9 cellular contexts compared by ENCODE assay signal in genomic region chr5:72557576-72558336, GRCh38. TPM values are rescaled to one million over a fixed set of nuclear protein-coding genes. Genes with fewer than 3 reads are reported as not detected.
DNase-seq lines count a peak whose midpoint lies in the region; ATAC-seq and TF ChIP-seq lines count a peak whose summit lies in the region.
"Had no signal": no experiment of that assay in that cellular context is flagged by ENCODE, and none has a peak within 500 bp of the region (broad histone marks: within the 10 kb centered on the region; RNA-seq: fewer than 3 reads in every experiment).

No MANE protein-coding gene starts in this region.

- POLR2A ChIA-PET in Caco-2 (lab: Charles Lee): no interaction called here
- POLR2A ChIA-PET in WTC11 (lab: Charles Lee): no interaction called here

- CTCF ChIA-PET in Caco-2 (lab: Charles Lee) (no interaction called here), WTC11 (lab: Charles Lee) (interaction anchor here (1.2 to 1.6 kb wide), 3 partner anchors 191 to 260 kb away, joined by 3 to 6 read pairs (median 3); no protein-coding TSS in a partner anchor)

- H3K4me2 ChIP-seq in skeletal muscle satellite cell (ENCODE audit: low read length): peak overlapping the region; percentile 85

- no peak for DNase-seq in Caco-2
- no peak for DNase-seq in WTC11 (ENCODE audit: low spot score)
- peak; percentile 14 for DNase-seq in left kidney (ENCODE audit: low read depth, low spot score)
- no peak for DNase-seq in occipital lobe (lab: John Stamatoyannopoulos, UW)
- no peak for DNase-seq in NCI-H526 (lab: John Stamatoyannopoulos, UW)
- no peak for DNase-seq in DMS153 treated with DMSO at 0.1 percent for 48 hours (lab: John Stamatoyannopoulos, UW; ENCODE audit: unreplicated experiment)
- DNase-seq: central memory CD4-positive, alpha-beta T cell had no signal

- peak overlapping the region; percentile 83 for H3K9ac ChIP-seq in skeletal muscle satellite cell (ENCODE audit: low read depth, low read length)

- H3K4me3 Mint-ChIP-seq in Caco-2 (ENCODE audit: unreplicated experiment) (peak overlapping the region; percentile 80), WTC11 (peak overlapping the region; percentile 73; the same call in 1 of the 2 replicates)

- no peaks in the 10 kb centered on the region for H3K9me3 Mint-ChIP-seq in Caco-2 (ENCODE audit: unreplicated experiment)
- H3K9me3 Mint-ChIP-seq in WTC11: peaks cover 3% of the 10 kb centered on the region; the same call in 1 of the 2 replicates

- no peak overlapping the region for H3K4me3 ChIP-seq in Caco-2 (ENCODE audit: low read depth, low read length)
- peak overlapping the region; percentile 62 for H3K4me3 ChIP-seq in skeletal muscle satellite cell (ENCODE audit: low read length)

- H3K9me3 ChIP-seq in Caco-2 (no peaks in the 10 kb centered on the region), skeletal muscle satellite cell (replicated peaks; ENCODE audit: low read length) (no peaks in the 10 kb centered on the region)

- H3K4me1 ChIP-seq in Caco-2: no peaks in the 10 kb centered on the region
- peaks cover 45% of the 10 kb centered on the region for H3K4me1 ChIP-seq in skeletal muscle satellite cell (ENCODE audit: control insufficient read depth, insufficient read depth, low read length)

- H3K36me3 ChIP-seq in Caco-2 (ENCODE audit: control insufficient read depth, insufficient read depth, low read length) (no peaks in the 10 kb centered on the region), skeletal muscle satellite cell (ENCODE audit: insufficient read depth, low read length) (no peaks in the 10 kb centered on the region)

- H3K27me3 ChIP-seq in Caco-2 (replicated peaks; ENCODE audit: control insufficient read depth, insufficient read depth, low read length) (no peaks in the 10 kb centered on the region), skeletal muscle satellite cell (ENCODE audit: control insufficient read depth, insufficient read depth, low read length) (no peaks in the 10 kb centered on the region)

- H3K27me3 Mint-ChIP-seq in Caco-2 (ENCODE audit: insufficient read depth, unreplicated experiment) (no peaks in the 10 kb centered on the region), WTC11 (ENCODE audit: low read depth) (no peaks in the 10 kb centered on the region)

- H3K36me3 Mint-ChIP-seq in Caco-2 (ENCODE audit: insufficient read depth, unreplicated experiment) (no peaks in the 10 kb centered on the region), WTC11 (no peaks in the 10 kb centered on the region)

- TF ChIP-seq CTCF in Caco-2 (IDR thresholded peaks at IDR 0.05; ENCODE audit: insufficient read depth in 1 of 2, low read depth in 1 of 2, low read length in 1 of 2, severe bottlenecking in 1 of 2, unreplicated experiment in 1 of 2) (no peak), WTC11 (IDR thresholded peaks at IDR 0.05) (no peak; the same call in 1 of the 2 replicates)

- intact Hi-C loops in Caco-2 (cut with micrococcal nuclease; ENCODE audit: unreplicated experiment): no loop called here

- ATAC-seq in WTC11 (no peak), GM21526 (IDR thresholded peaks at IDR 0.05; ENCODE audit: low FRiP score, unreplicated experiment) (no peak)

- H3K4me1 Mint-ChIP-seq in Caco-2 (ENCODE audit: low read depth, unreplicated experiment): peaks cover 7% of the 10 kb centered on the region
- H3K4me1 Mint-ChIP-seq in WTC11: peaks cover 70% of the 10 kb centered on the region

- BruUV-seq in Caco-2 (replicated peaks; lab: Mats Ljungman, UMichigan): no TSS peak

- H3K27ac Mint-ChIP-seq in Caco-2 (ENCODE audit: unreplicated experiment) (peak overlapping the region; percentile 58), WTC11 (no peak overlapping the region)

TF ChIP-seq in WTC11, 78 proteins besides CTCF, POLR2A, EP300 and RAD21:
- TF ChIP-seq ZNF416 (CRISPR knock-in tag; IDR thresholded peaks at IDR 0.05) (no peak), MYBL2 (CRISPR knock-in tag; IDR thresholded peaks at IDR 0.05) (no peak)

RNA-seq across cellular contexts. Expression of gene ZNF366, which starts 50.5 kb away (rescaled TPM):
- total RNA-seq in Caco-2 (2022): not detected in 2 replicates
- total RNA-seq in WTC11 (2021): not detected in 3 replicates
- under 0.01 TPM in 1 of 2 replicates, not detected in the other for total RNA-seq in skeletal muscle satellite cell (2012; rRNA removed)
- total RNA-seq in occipital lobe: 0.94 TPM
